Comparison of ENCODE assay signal across 17 cellular contexts in genomic region chr22:33600113-33600512, GRCh38.
"Had no signal": no experiment of that assay in that cellular context is flagged by ENCODE, and none has a peak within 500 bp of the region (broad histone marks: within the 10 kb centered on the region; RNA-seq: fewer than 3 reads in every experiment).

No MANE protein-coding gene starts in this region.

- H3K36me3 ChIP-seq: left lung, lower lobe of right lung had no signal

- H3K27ac ChIP-seq: coronary artery, dorsolateral prefrontal cortex, esophagus muscularis mucosa, foreskin keratinocyte, gastroesophageal sphincter, left lung, lower lobe of right lung had no signal

- H3K4me3 ChIP-seq: coronary artery, dorsolateral prefrontal cortex, esophagus muscularis mucosa, gastroesophageal sphincter, heart left ventricle, left lung, lower lobe of right lung, mucosa of descending colon had no signal

- DNase-seq: dermis blood vessel endothelial cell; dorsolateral prefrontal cortex; effector CD4-positive, alpha-beta T cell; effector memory CD4-positive, alpha-beta T cell; foreskin keratinocyte; heart left ventricle; hippocampal formation; left cardiac atrium; left lung; left ventricle myocardium superior; lower lobe of right lung; mesenchymal stem cell; mucosa of descending colon; naive B cell had no signal

- H3K4me1 ChIP-seq: foreskin keratinocyte, gastroesophageal sphincter, left lung, lower lobe of right lung had no signal

- ATAC-seq: foreskin keratinocyte, gastroesophageal sphincter, left cardiac atrium, left lung, lower lobe of right lung, mucosa of descending colon had no signal

- H3K9me3 ChIP-seq: esophagus muscularis mucosa, gastroesophageal sphincter, heart left ventricle, left lung, lower lobe of right lung, mucosa of descending colon had no signal

- H3K27me3 ChIP-seq: dorsolateral prefrontal cortex, esophagus muscularis mucosa, foreskin keratinocyte, gastroesophageal sphincter, heart left ventricle, left lung had no signal
